ENCODE assay signal across 25 cellular contexts in the genomic region with DNA sequence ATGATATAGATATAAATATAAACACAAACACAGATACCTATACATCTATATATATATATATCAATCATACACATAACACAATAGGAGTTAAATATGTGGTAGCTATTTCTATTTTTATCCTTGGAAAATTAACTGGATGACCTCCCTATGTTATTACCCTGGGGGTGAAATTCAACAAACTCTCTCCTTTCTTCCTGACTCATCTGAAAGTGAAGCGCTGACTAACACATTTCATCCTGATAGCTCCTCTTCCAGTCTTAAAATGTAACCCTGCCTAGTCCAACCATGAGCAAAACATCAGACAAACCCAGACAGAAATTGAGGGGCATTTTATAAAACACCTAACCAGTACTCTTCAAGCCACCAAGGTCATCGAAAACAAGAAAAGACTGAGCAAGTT.
DNase-seq lines count a peak whose midpoint lies in the region; FAIRE-seq and TF ChIP-seq lines count a peak whose summit lies in the region.
"Had no signal": no experiment of that assay in that cellular context is flagged by ENCODE, and none has a peak within 500 bp of the region (broad histone marks: within the 10 kb centered on the region; RNA-seq: fewer than 3 reads in every experiment).

No MANE protein-coding gene starts in this region.

- no peaks in the 10 kb centered on the region for H4K20me1 ChIP-seq in astrocyte (ENCODE audit: insufficient read depth, low read length)

- H3K4me3 ChIP-seq in astrocyte (ENCODE audit: insufficient read depth, low read depth, low read length) (no peak overlapping the region), WERI-Rb-1 (ENCODE audit: low read depth, low read length) (no peak overlapping the region)
- H3K4me3 ChIP-seq: GM12878, SJSA1 had no signal

- H3K27ac Mint-ChIP-seq in astrocyte (ENCODE audit: unreplicated experiment) = peak overlapping the region; percentile 92
- H3K27ac Mint-ChIP-seq: CD4-positive, CD25-positive, alpha-beta regulatory T cell had no signal

- H3K4me2 ChIP-seq in astrocyte (ENCODE audit: low read length) = no peak overlapping the region

- H3K36me3 Mint-ChIP-seq in astrocyte (ENCODE audit: low read depth, unreplicated experiment) = peaks cover 3% of the 10 kb centered on the region
- H3K36me3 Mint-ChIP-seq: CD4-positive, CD25-positive, alpha-beta regulatory T cell had no signal

- H3K27me3 Mint-ChIP-seq in astrocyte (ENCODE audit: low read depth, unreplicated experiment) = no peaks in the 10 kb centered on the region

- no peak overlapping the region for H2AFZ ChIP-seq in astrocyte (ENCODE audit: low read depth, low read length)

- no peak overlapping the region for H3K9ac ChIP-seq in astrocyte (ENCODE audit: low read length)

- no peaks in the 10 kb centered on the region for H3K9me3 Mint-ChIP-seq in astrocyte (ENCODE audit: unreplicated experiment)

- H3K27me3 ChIP-seq in astrocyte (ENCODE audit: insufficient read depth, low read length) = no peaks in the 10 kb centered on the region
- H3K27me3 ChIP-seq in WERI-Rb-1 (ENCODE audit: insufficient read depth, low read depth, severe bottlenecking) = no peaks in the 10 kb centered on the region
- H3K27me3 ChIP-seq: BE2C had no signal

- no peak for TF ChIP-seq CTCF in astrocyte (IDR thresholded peaks at IDR 0.05; ENCODE audit: insufficient read depth, low read depth, low read length)
- no peak for TF ChIP-seq CTCF in WERI-Rb-1 (IDR thresholded peaks at IDR 0.05; ENCODE audit: low read depth, low read length)

- no peaks in the 10 kb centered on the region for H3K79me2 ChIP-seq in astrocyte (ENCODE audit: insufficient read depth, low read length)

- FAIRE-seq in astrocyte (lab: Jason Lieb, UNC) = no peak
- FAIRE-seq: GM12878, HepG2 had no signal

- H3K27ac ChIP-seq in astrocyte (ENCODE audit: low read depth, low read length) (no peak overlapping the region), WERI-Rb-1 (no peak overlapping the region)
- H3K27ac ChIP-seq: SJSA1 had no signal

- H3K36me3 ChIP-seq in astrocyte (ENCODE audit: insufficient read depth, low read length) (no peaks in the 10 kb centered on the region), WERI-Rb-1 (no peaks in the 10 kb centered on the region)
- H3K36me3 ChIP-seq: BE2C, SJSA1 had no signal

- H3K4me1 Mint-ChIP-seq in astrocyte (ENCODE audit: low read depth, unreplicated experiment) = peaks cover 38% of the 10 kb centered on the region
- H3K4me1 Mint-ChIP-seq: CD4-positive, CD25-positive, alpha-beta regulatory T cell had no signal

- in situ Hi-C loops in G401 (cut with HindIII; ENCODE audit: low sequenced_read_pairs) = no loop called here

- no peak overlapping the region for H3K4me3 Mint-ChIP-seq in astrocyte (ENCODE audit: unreplicated experiment)
- H3K4me3 Mint-ChIP-seq: CD4-positive, CD25-positive, alpha-beta regulatory T cell had no signal

- H3K4me1 ChIP-seq in astrocyte (ENCODE audit: insufficient read depth, low read length) = no peaks in the 10 kb centered on the region
- H3K4me1 ChIP-seq: BE2C, SJSA1 had no signal

- DNase-seq in AG08395 (ENCODE audit: low spot score) (peak; percentile 54), M059J (ENCODE audit: low read depth) (peak; percentile 64), astrocyte (ENCODE audit: low read depth) (no peak), kidney tubule cell (ENCODE audit: low spot score) (peak; percentile 79), SIG-M5 treated with dmso at 0.1 percent for 504 hours (lab: John Stamatoyannopoulos, UW; ENCODE audit: unreplicated experiment) (no peak), G401 (ENCODE audit: low spot score) (no peak), WERI-Rb-1 (no peak), T1000 (lab: John Stamatoyannopoulos, UW) (no peak)
- DNase-seq: 8988T; BE2C; CD4-positive, CD25-positive, alpha-beta regulatory T cell; COR-L47; DMS 273 treated with DMSO at 0.1 percent for 48 hours; DND-41; GF-D8; GOT3; KBM-7; NCI-H1417 treated with DMSO at 0.1 percent for 48 hours; NCI-H187 treated with DMSO at 0.1 percent for 48 hours; NCI-H2227 treated with DMSO at 0.1 percent for 48 hours; NCI-H510A treated with DMSO at 0.1 percent for 48 hours; NCI-H774 had no signal

- H3K9me3 ChIP-seq in astrocyte (ENCODE audit: insufficient read depth, low read depth, low read length) (no peaks in the 10 kb centered on the region), WERI-Rb-1 (ENCODE audit: severe bottlenecking) (peaks cover 5% of the 10 kb centered on the region)
- H3K9me3 ChIP-seq: BE2C, SJSA1 had no signal

Comparison
In these comparisons a context has a peak if more than half of its experiments do, and no peak if none do; other contexts are left out.
1. DNase-seq: peak in AG08395 (single experiment), M059J (single experiment) and kidney tubule cell (single experiment); none in astrocyte (single experiment), SIG-M5 treated with dmso at 0.1 percent for 504 hours (single experiment), G401 (single experiment), WERI-Rb-1 (single experiment) and T1000 (single experiment).